1 cellular context compared by ENCODE assay signal in the genomic region with DNA sequence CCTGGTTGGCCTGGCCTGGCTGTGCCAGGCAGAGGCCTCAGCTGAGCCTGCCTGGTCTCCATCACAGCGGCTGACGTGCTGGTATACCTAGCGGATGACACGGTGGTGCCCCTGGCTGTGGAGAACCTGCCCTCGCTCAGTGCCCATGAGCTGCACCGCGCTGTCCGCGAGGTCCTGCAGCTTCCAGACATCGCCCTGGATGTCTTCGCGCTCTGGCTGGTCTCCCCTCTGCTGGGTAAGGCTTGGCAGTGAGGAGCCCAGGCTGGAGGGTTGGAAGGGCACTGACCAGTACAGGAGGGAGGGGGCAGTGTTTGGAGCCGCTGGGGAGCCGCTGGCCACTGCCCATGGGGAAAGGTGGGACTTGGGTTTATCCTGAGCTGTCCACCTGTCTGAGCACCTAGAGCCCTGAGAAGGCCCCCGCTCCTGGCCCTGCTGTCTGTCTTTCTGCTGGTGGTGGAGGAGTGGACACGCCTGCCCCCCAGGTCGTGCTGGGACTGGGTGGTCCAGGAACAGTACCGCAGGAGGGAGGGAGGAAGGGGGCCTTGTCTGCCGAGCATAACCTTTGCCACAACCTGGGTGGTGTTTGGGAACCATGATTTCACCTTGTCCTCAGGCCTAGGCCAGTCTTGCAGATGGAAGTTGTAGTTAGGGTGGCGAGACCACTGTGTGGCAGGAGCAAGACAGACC.
TF ChIP-seq lines count a peak whose summit lies in the region.

No MANE protein-coding gene starts in this region.

TF ChIP-seq in endothelial cell of umbilical vein, 7 proteins besides CTCF, POLR2A, EP300 and RAD21:
- TF ChIP-seq POLR2AphosphoS5 (IDR thresholded peaks at IDR 0.05; ENCODE audit: insufficient read depth, low read depth, low read length) (no peak), FOS (IDR thresholded peaks at IDR 0.05; ENCODE audit: borderline replicate concordance, insufficient read depth, low read length) (no peak), GATA2 (IDR thresholded peaks at IDR 0.05; ENCODE audit: insufficient read depth, insufficient read length, low read depth, low read length) (no peak), JUN (IDR thresholded peaks at IDR 0.05; ENCODE audit: borderline replicate concordance, insufficient read depth, insufficient read length, low read depth) (no peak), EZH2 (IDR thresholded peaks at IDR 0.05; ENCODE audit: borderline replicate concordance, low read depth, low read length, severe bottlenecking) (no peak), MYC (IDR thresholded peaks at IDR 0.05; ENCODE audit: low read depth, low read length) (no peak)
- TF ChIP-seq, protein P1, sequence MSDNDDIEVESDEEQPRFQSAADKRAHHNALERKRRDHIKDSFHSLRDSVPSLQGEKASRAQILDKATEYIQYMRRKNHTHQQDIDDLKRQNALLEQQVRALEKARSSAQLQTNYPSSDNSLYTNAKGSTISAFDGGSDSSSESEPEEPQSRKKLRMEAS (IDR thresholded peaks at IDR 0.05; ENCODE audit: insufficient read depth, insufficient read length): no peak
TF ChIP-seq in endothelial cell of umbilical vein: peak in this region for 0.
